In genomic region chr10:3173173-3173878, GRCh38 we compare ENCODE assay signal across 8 cellular contexts. TPM values are rescaled to one million over a fixed set of nuclear protein-coding genes. Genes with fewer than 3 reads are reported as not detected.
DNase-seq lines count a peak whose midpoint lies in the region; ATAC-seq and TF ChIP-seq lines count a peak whose summit lies in the region.

No MANE protein-coding gene starts in this region.

- peak overlapping the region; percentile 68; the same call in 1 of the 2 replicates for H2AFZ ChIP-seq in KMS-11 (ENCODE audit: low read depth)

- ATAC-seq in GM21786 (IDR thresholded peaks at IDR 0.05; ENCODE audit: unreplicated experiment): peak; percentile 24
- peak; percentile 71 for ATAC-seq in stimulated activated memory B cell treated with anti-CD40 and anti-IgM and Interleukin-4, amounts not matched to agents 10 μg/mL and 1 μg/mL and 100 μg/mL, for 72 hours

- no peaks in the 10 kb centered on the region; the same call in 1 of the 2 replicates for H3K36me3 ChIP-seq in KMS-11 (ENCODE audit: insufficient read depth)

- H3K9me3 Mint-ChIP-seq in activated naive CD8-positive, alpha-beta T cell treated with anti-CD3 and anti-CD28 coated beads for 36 hours: no peaks in the 10 kb centered on the region
- H3K9me3 Mint-ChIP-seq in stimulated activated memory B cell treated with anti-CD40 and anti-IgM and Interleukin-4, amounts not matched to agents 10 μg/mL and 1 μg/mL and 100 μg/mL, for 72 hours: peaks cover 3% of the 10 kb centered on the region

- H3K27me3 Mint-ChIP-seq in activated naive CD8-positive, alpha-beta T cell treated with anti-CD3 and anti-CD28 coated beads for 36 hours: no peaks in the 10 kb centered on the region
- no peaks in the 10 kb centered on the region for H3K27me3 Mint-ChIP-seq in stimulated activated memory B cell treated with anti-CD40 and anti-IgM and Interleukin-4, amounts not matched to agents 10 μg/mL and 1 μg/mL and 100 μg/mL, for 72 hours

- peak overlapping the region; percentile 81 for H3K4me3 Mint-ChIP-seq in activated naive CD8-positive, alpha-beta T cell treated with anti-CD3 and anti-CD28 coated beads for 36 hours
- peak overlapping the region; percentile 85 for H3K4me3 Mint-ChIP-seq in stimulated activated memory B cell treated with anti-CD40 and anti-IgM and Interleukin-4, amounts not matched to agents 10 μg/mL and 1 μg/mL and 100 μg/mL, for 72 hours

- no peak overlapping the region for H3K4me3 ChIP-seq in KMS-11 (IDR thresholded peaks at IDR 0.05; ENCODE audit: insufficient read depth, low read depth, low read length)
- peak overlapping the region; percentile 46 for H3K4me3 ChIP-seq in iPS-18c (ENCODE audit: insufficient read depth, low read depth, low read length)

- H3K4me1 Mint-ChIP-seq in activated naive CD8-positive, alpha-beta T cell treated with anti-CD3 and anti-CD28 coated beads for 36 hours: peaks cover 15% of the 10 kb centered on the region
- peaks cover 40% of the 10 kb centered on the region for H3K4me1 Mint-ChIP-seq in stimulated activated memory B cell treated with anti-CD40 and anti-IgM and Interleukin-4, amounts not matched to agents 10 μg/mL and 1 μg/mL and 100 μg/mL, for 72 hours

- H3K27ac Mint-ChIP-seq in activated naive CD8-positive, alpha-beta T cell treated with anti-CD3 and anti-CD28 coated beads for 36 hours: peak overlapping the region; percentile 92
- H3K27ac Mint-ChIP-seq in stimulated activated memory B cell treated with anti-CD40 and anti-IgM and Interleukin-4, amounts not matched to agents 10 μg/mL and 1 μg/mL and 100 μg/mL, for 72 hours: peak overlapping the region; percentile 84

- no peak overlapping the region for H3K9ac ChIP-seq in KMS-11

- H3K9me3 ChIP-seq in iPS-18c (ENCODE audit: control insufficient read depth, insufficient read depth, low read length): no peaks in the 10 kb centered on the region

- peaks cover 8% of the 10 kb centered on the region for H3K4me1 ChIP-seq in KMS-11 (ENCODE audit: low read depth, poor library complexity, severe bottlenecking)

- H3K27ac ChIP-seq in KMS-11: no peak overlapping the region

- H3K36me3 Mint-ChIP-seq in activated naive CD8-positive, alpha-beta T cell treated with anti-CD3 and anti-CD28 coated beads for 36 hours: peaks cover 14% of the 10 kb centered on the region
- H3K36me3 Mint-ChIP-seq in stimulated activated memory B cell treated with anti-CD40 and anti-IgM and Interleukin-4, amounts not matched to agents 10 μg/mL and 1 μg/mL and 100 μg/mL, for 72 hours: peaks cover 12% of the 10 kb centered on the region

- peaks cover 11% of the 10 kb centered on the region; the same call in 1 of the 2 replicates for H3K79me2 ChIP-seq in KMS-11 (ENCODE audit: insufficient read depth, low read depth)

- peak; percentile 92 for DNase-seq in NCI-H2227 (lab: John Stamatoyannopoulos, UW; ENCODE audit: unreplicated experiment)
- DNase-seq in NCI-H2227 treated with DMSO at 0.1 percent for 48 hours (lab: John Stamatoyannopoulos, UW): no peak
- peak; percentile 81 for DNase-seq in activated naive CD8-positive, alpha-beta T cell treated with anti-CD3 and anti-CD28 coated beads for 36 hours
- DNase-seq in NCI-H446 (lab: John Stamatoyannopoulos, UW): no peak

- no peaks in the 10 kb centered on the region for H3K27me3 ChIP-seq in KMS-11 (ENCODE audit: insufficient read depth, low read depth)

- no peak for TF ChIP-seq CTCF in KMS-11 (conservative IDR thresholded peaks at IDR 0.05; ENCODE audit: low read depth, low read length)

- peak overlapping the region; percentile 40 for H3K4me2 ChIP-seq in KMS-11

- no peaks in the 10 kb centered on the region for H4K20me1 ChIP-seq in KMS-11 (ENCODE audit: insufficient read depth)

RNA-seq across cellular contexts. Expression of gene PITRM1, which starts 0.7 kb away (rescaled TPM):
- total RNA-seq in activated naive CD8-positive, alpha-beta T cell treated with anti-CD3 and anti-CD28 coated beads for 36 hours: 10 to 100 TPM; 75.3 to 75.5 TPM

Comparison
In these comparisons a context has a peak if more than half of its experiments do, and no peak if none do; other contexts are left out.
1. DNase-seq: peak in NCI-H2227 (single experiment) and activated naive CD8-positive, alpha-beta T cell treated with anti-CD3 and anti-CD28 coated beads for 36 hours (single experiment); none in NCI-H2227 treated with DMSO at 0.1 percent for 48 hours (single experiment) and NCI-H446 (0 of 2).